28 cellular contexts compared by ENCODE assay signal in genomic region chr12:89203144-89203543, GRCh38.
"Had no signal": no experiment of that assay in that cellular context is flagged by ENCODE, and none has a peak within 500 bp of the region (broad histone marks: within the 10 kb centered on the region; RNA-seq: fewer than 3 reads in every experiment).

No MANE protein-coding gene starts in this region.

- H3K27me3 ChIP-seq: neural progenitor cell, ovary, right lobe of liver, sigmoid colon, stomach, thyroid gland, transverse colon, upper lobe of right lung, uterus had no signal

- H3K4me2 ChIP-seq: neural progenitor cell had no signal

- H3K4me3 ChIP-seq: neural progenitor cell, ovary, psoas muscle, right lobe of liver, sigmoid colon, stomach, thoracic aorta, thyroid gland, transverse colon, upper lobe of right lung, uterus had no signal

- H3K36me3 ChIP-seq: neural progenitor cell, ovary, right lobe of liver, sigmoid colon, stomach, thoracic aorta, thyroid gland, transverse colon, upper lobe of right lung, uterus had no signal

- H3K27me3 Mint-ChIP-seq: progenitor cell of endocrine pancreas; stimulated activated naive B cell treated with anti-CD40 and anti-IgM and Interleukin-4, amounts not matched to agents 10 μg/mL and 1 μg/mL and 100 μg/mL, for 72 hours; stimulated activated naive CD8-positive, alpha-beta T cell treated with anti-CD3 and anti-CD28 coated beads, Interleukin-15, Interleukin-2, amounts not matched to agents 100 ng/mL and 50 ng/mL, for 24 hours; type B pancreatic cell had no signal

- H3K9me3 ChIP-seq: ovary, psoas muscle, right lobe of liver, sigmoid colon, stomach, thoracic aorta, thyroid gland, transverse colon, upper lobe of right lung, uterus had no signal

- H3K9ac ChIP-seq: neural progenitor cell, parathyroid adenoma had no signal

- H3K4me3 Mint-ChIP-seq: natural killer cell; nephron; neural progenitor cell; stimulated activated effector memory CD8-positive, alpha-beta T cell treated with anti-CD3 and anti-CD28 coated beads, Interleukin-12 subunit alpha, Interleukin-12 subunit beta, amount 100 ng/mL, for 72 hours; stimulated activated naive B cell treated with anti-CD40 and anti-IgM and Interleukin-4, amounts not matched to agents 10 μg/mL and 1 μg/mL and 100 μg/mL, for 72 hours; stimulated activated naive CD8-positive, alpha-beta T cell treated with anti-CD3 and anti-CD28 coated beads, Interleukin-15, Interleukin-2, amounts not matched to agents 100 ng/mL and 50 ng/mL, for 24 hours; type B pancreatic cell had no signal

- H2AFZ ChIP-seq: neural progenitor cell, parathyroid adenoma had no signal

- H3K27ac Mint-ChIP-seq: natural killer cell; nephron; neural progenitor cell; progenitor cell of endocrine pancreas; stimulated activated effector memory CD8-positive, alpha-beta T cell treated with anti-CD3 and anti-CD28 coated beads, Interleukin-12 subunit alpha, Interleukin-12 subunit beta, amount 100 ng/mL, for 72 hours; stimulated activated naive B cell treated with anti-CD40 and anti-IgM and Interleukin-4, amounts not matched to agents 10 μg/mL and 1 μg/mL and 100 μg/mL, for 72 hours; stimulated activated naive CD8-positive, alpha-beta T cell treated with anti-CD3 and anti-CD28 coated beads, Interleukin-15, Interleukin-2, amounts not matched to agents 100 ng/mL and 50 ng/mL, for 24 hours; type B pancreatic cell had no signal

- H3K36me3 Mint-ChIP-seq: natural killer cell; neural progenitor cell; stimulated activated effector memory CD8-positive, alpha-beta T cell treated with anti-CD3 and anti-CD28 coated beads, Interleukin-12 subunit alpha, Interleukin-12 subunit beta, amount 100 ng/mL, for 72 hours; type B pancreatic cell had no signal

- DNase-seq: natural killer cell; occipital lobe; ovary; posterior cingulate gyrus; psoas muscle; right cardiac atrium; right lobe of liver; sigmoid colon; small intestine; stimulated activated CD4-positive, alpha-beta T cell treated with anti-CD3 and anti-CD28 coated beads, Interleukin-15, amount 100 ng/mL, for 24 hours; stimulated activated CD4-positive, alpha-beta T cell treated with anti-CD3 and anti-CD28 coated beads, Interleukin-2, amount 100 ng/mL, for 24 hours; stimulated activated CD4-positive, alpha-beta T cell treated with anti-CD3 and anti-CD28 coated beads, Interleukin-2, amount 100 ng/mL, for 48 hours; stimulated activated CD4-positive, alpha-beta T cell treated with anti-CD3 and anti-CD28 coated beads, Interleukin-4, amount 100 ng/mL, for 24 hours; stimulated activated naive B cell treated with anti-CD40 and anti-IgM and Interleukin-4, amounts not matched to agents 10 μg/mL and 1 μg/mL and 100 μg/mL, for 72 hours; stimulated activated naive CD4-positive, alpha-beta T cell treated with Interleukin-2 at 50 U/mL for 16 hours; stomach; thyroid gland; transverse colon; upper lobe of right lung; uterus had no signal

- H3K4me1 Mint-ChIP-seq: nephron had no signal

- ATAC-seq: natural killer cell; psoas muscle; right cardiac atrium; right lobe of liver; stimulated activated effector memory CD8-positive, alpha-beta T cell treated with anti-CD3 and anti-CD28 coated beads, Interleukin-12 subunit alpha, Interleukin-12 subunit beta, amount 100 ng/mL, for 72 hours; stimulated activated naive B cell treated with anti-CD40 and anti-IgM and Interleukin-4, amounts not matched to agents 10 μg/mL and 1 μg/mL and 100 μg/mL, for 72 hours; upper lobe of right lung had no signal

- H3K9me3 Mint-ChIP-seq: natural killer cell; nephron; neural progenitor cell; stimulated activated effector memory CD8-positive, alpha-beta T cell treated with anti-CD3 and anti-CD28 coated beads, Interleukin-12 subunit alpha, Interleukin-12 subunit beta, amount 100 ng/mL, for 72 hours; stimulated activated naive B cell treated with anti-CD40 and anti-IgM and Interleukin-4, amounts not matched to agents 10 μg/mL and 1 μg/mL and 100 μg/mL, for 72 hours; stimulated activated naive CD8-positive, alpha-beta T cell treated with anti-CD3 and anti-CD28 coated beads, Interleukin-15, Interleukin-2, amounts not matched to agents 100 ng/mL and 50 ng/mL, for 24 hours; type B pancreatic cell had no signal

- H3K4me1 ChIP-seq: neural progenitor cell, parathyroid adenoma, psoas muscle, sigmoid colon, thyroid gland, transverse colon, upper lobe of right lung, uterus had no signal

- H3K27ac ChIP-seq: neural progenitor cell, ovary, parathyroid adenoma, psoas muscle, right lobe of liver, sigmoid colon, stomach, thoracic aorta, thyroid gland, transverse colon, upper lobe of right lung, uterus had no signal
